1 cellular context compared by ENCODE assay signal in genomic region chr6:31493875-31494694, GRCh38.
TF ChIP-seq lines count a peak whose summit lies in the region.

No MANE protein-coding gene starts in this region.

TF ChIP-seq in K562, 482 proteins besides CTCF, POLR2A, EP300 and RAD21 (continued from another document):
- 0 out of 2 replicates have a peak, but pooled peaks have one; percentile 64 for TF ChIP-seq RERE (CRISPR knock-in tag; IDR thresholded peaks at IDR 0.05; ENCODE audit: borderline replicate concordance)
- TF ChIP-seq HDAC3 (IDR thresholded peaks at IDR 0.05; ENCODE audit: borderline replicate concordance, partially characterized antibody), result no peak
- no peak for TF ChIP-seq MAFK (IDR thresholded peaks at IDR 0.05; ENCODE audit: low read length)
- no peak for TF ChIP-seq SAFB (IDR thresholded peaks at IDR 0.05; ENCODE audit: borderline replicate concordance, low read depth, low read length)
- no peak for TF ChIP-seq SIN3B (IDR thresholded peaks at IDR 0.05; ENCODE audit: low read depth)
- no peak for TF ChIP-seq KLF6 (CRISPR knock-in tag; IDR thresholded peaks at IDR 0.05; ENCODE audit: borderline replicate concordance)
- TF ChIP-seq DMBX1 (CRISPR knock-in tag; IDR thresholded peaks at IDR 0.05; ENCODE audit: borderline replicate concordance), result no peak
- no peak for TF ChIP-seq ZNF253 (CRISPR knock-in tag; conservative IDR thresholded peaks at IDR 0.05)
- TF ChIP-seq HDAC2 (IDR thresholded peaks at IDR 0.05), result peak; percentile 8; the same call in 1 of the 2 replicates
- TF ChIP-seq CHD2 (IDR thresholded peaks at IDR 0.05; ENCODE audit: low read depth, low read length), result no peak
- peak; percentile 71 for TF ChIP-seq POLR2G (IDR thresholded peaks at IDR 0.05; ENCODE audit: low read depth, low read length)
- TF ChIP-seq POLR2B (IDR thresholded peaks at IDR 0.05; ENCODE audit: low read depth, partially characterized antibody), result peak; percentile 48
- no peak for TF ChIP-seq CHCHD3 (CRISPR knock-in tag; IDR thresholded peaks at IDR 0.05)
- no peak for TF ChIP-seq SREBF2 (CRISPR knock-in tag; IDR thresholded peaks at IDR 0.05)
- no peak for TF ChIP-seq EHMT2 (IDR thresholded peaks at IDR 0.05)
- TF ChIP-seq ZNF717 (CRISPR knock-in tag; IDR thresholded peaks at IDR 0.05), result no peak
- TF ChIP-seq PPARD (CRISPR knock-in tag; IDR thresholded peaks at IDR 0.05), result no peak
- no peak for TF ChIP-seq ZNF23 (CRISPR knock-in tag; IDR thresholded peaks at IDR 0.05)
- TF ChIP-seq KDM2B (CRISPR knock-in tag; IDR thresholded peaks at IDR 0.05), result no peak; the same call in none of the 2 replicates
- TF ChIP-seq ZBTB8A (IDR thresholded peaks at IDR 0.05; ENCODE audit: partially characterized antibody), result no peak
- no peak for TF ChIP-seq SMAD2 (IDR thresholded peaks at IDR 0.05; ENCODE audit: low read depth, low read length)
- peak; percentile 84 for TF ChIP-seq MTA3 (IDR thresholded peaks at IDR 0.05; ENCODE audit: borderline replicate concordance)
- TF ChIP-seq PKNOX1 (IDR thresholded peaks at IDR 0.05), result 0 out of 2 replicates have a peak, but pooled peaks have one; percentile 14
- TF ChIP-seq SUPT5H (IDR thresholded peaks at IDR 0.05), result 0 out of 2 replicates have a peak, but pooled peaks have one; percentile 15
- 0 out of 2 replicates have a peak, but pooled peaks have one; percentile 19 for TF ChIP-seq ZNF224 (CRISPR knock-in tag; IDR thresholded peaks at IDR 0.05)
- TF ChIP-seq SNIP1 (IDR thresholded peaks at IDR 0.05; ENCODE audit: low read depth), result no peak
- no peak for TF ChIP-seq NFATC3 (IDR thresholded peaks at IDR 0.05)
- no peak for TF ChIP-seq CCAR2 (IDR thresholded peaks at IDR 0.05; ENCODE audit: low read depth, low read length)
- peak; percentile 37; the same call in 1 of the 2 replicates for TF ChIP-seq ZNF24 (IDR thresholded peaks at IDR 0.05)
- TF ChIP-seq ZBTB7A (IDR thresholded peaks at IDR 0.05; ENCODE audit: borderline replicate concordance, control insufficient read depth, low read depth, low read length), result peak; percentile 70; the same call in 1 of the 2 replicates
- TF ChIP-seq ZNF12 (CRISPR knock-in tag; IDR thresholded peaks at IDR 0.05), result no peak
- TF ChIP-seq, protein P1, sequence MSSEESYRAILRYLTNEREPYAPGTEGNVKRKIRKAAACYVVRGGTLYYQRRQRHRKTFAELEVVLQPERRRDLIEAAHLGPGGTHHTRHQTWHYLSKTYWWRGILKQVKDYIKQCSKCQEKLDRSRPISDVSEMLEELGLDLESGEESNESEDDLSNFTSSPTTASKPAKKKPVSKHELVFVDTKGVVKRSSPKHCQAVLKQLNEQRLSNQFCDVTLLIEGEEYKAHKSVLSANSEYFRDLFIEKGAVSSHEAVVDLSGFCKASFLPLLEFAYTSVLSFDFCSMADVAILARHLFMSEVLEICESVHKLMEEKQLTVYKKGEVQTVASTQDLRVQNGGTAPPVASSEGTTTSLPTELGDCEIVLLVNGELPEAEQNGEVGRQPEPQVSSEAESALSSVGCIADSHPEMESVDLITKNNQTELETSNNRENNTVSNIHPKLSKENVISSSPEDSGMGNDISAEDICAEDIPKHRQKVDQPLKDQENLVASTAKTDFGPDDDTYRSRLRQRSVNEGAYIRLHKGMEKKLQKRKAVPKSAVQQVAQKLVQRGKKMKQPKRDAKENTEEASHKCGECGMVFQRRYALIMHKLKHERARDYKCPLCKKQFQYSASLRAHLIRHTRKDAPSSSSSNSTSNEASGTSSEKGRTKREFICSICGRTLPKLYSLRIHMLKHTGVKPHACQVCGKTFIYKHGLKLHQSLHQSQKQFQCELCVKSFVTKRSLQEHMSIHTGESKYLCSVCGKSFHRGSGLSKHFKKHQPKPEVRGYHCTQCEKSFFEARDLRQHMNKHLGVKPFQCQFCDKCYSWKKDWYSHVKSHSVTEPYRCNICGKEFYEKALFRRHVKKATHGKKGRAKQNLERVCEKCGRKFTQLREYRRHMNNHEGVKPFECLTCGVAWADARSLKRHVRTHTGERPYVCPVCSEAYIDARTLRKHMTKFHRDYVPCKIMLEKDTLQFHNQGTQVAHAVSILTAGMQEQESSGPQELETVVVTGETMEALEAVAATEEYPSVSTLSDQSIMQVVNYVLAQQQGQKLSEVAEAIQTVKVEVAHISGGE (CRISPR knock-in tag; IDR thresholded peaks at IDR 0.05), result peak in 1 of 3 experiments; percentile 18; a peak in 3 of 6 replicates
- TF ChIP-seq EP400 (IDR thresholded peaks at IDR 0.05), result peak; percentile 57
- TF ChIP-seq MYBL2 (IDR thresholded peaks at IDR 0.05; ENCODE audit: low read depth), result no peak
- TF ChIP-seq MYBL2 (CRISPR knock-in tag; IDR thresholded peaks at IDR 0.05; ENCODE audit: borderline replicate concordance), result no peak
- TF ChIP-seq COPS2 (conservative IDR thresholded peaks at IDR 0.05), result no peak
- TF ChIP-seq YY1 (IDR thresholded peaks at IDR 0.05; ENCODE audit: borderline replicate concordance in 1 of 3, control insufficient read depth in 1 of 3, extremely low read depth in 1 of 3, insufficient read depth in 3 of 3, insufficient read length in 1 of 3, insufficient replicate concordance in 2 of 3, low read depth in 1 of 3, low read length in 2 of 3), result peak in 2 of 3 experiments; percentile 19 to 77
- 0 out of 2 replicates have a peak, but pooled peaks have one; percentile 54 for TF ChIP-seq E2F3 (CRISPR knock-in tag; IDR thresholded peaks at IDR 0.05)
- peak; percentile 54; the same call in 1 of the 2 replicates for TF ChIP-seq KLF16 (IDR thresholded peaks at IDR 0.05)
